36 cellular contexts compared by ENCODE assay signal in the genomic region with DNA sequence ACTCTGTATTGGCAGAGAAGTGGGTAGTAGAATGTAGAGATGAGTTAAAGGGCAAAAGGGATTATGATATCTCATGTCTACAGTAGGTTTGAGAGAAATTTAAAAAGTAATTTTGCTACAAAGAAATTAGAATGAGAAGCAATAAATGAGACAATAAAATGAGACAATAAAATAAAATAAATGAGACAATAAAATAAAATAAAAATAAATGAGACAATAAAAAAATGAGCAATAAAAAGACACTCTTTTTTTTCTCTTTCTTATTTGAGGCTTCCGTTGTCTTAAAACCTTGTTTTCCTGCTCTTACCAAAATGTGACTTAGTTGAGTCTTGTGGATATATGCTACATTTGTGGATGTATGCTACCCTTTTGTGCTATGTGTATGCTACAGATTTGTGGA.
"Had no signal": no experiment of that assay in that cellular context is flagged by ENCODE, and none has a peak within 500 bp of the region (broad histone marks: within the 10 kb centered on the region; RNA-seq: fewer than 3 reads in every experiment).

No MANE protein-coding gene starts in this region.

- H3K27me3 Mint-ChIP-seq: activated B cell treated with CpG ODN at 0.5 μM for 24 hours; activated CD4-positive, alpha-beta memory T cell treated with anti-CD3 and anti-CD28 coated beads for 36 hours; activated CD4-positive, alpha-beta T cell treated with anti-CD3 and anti-CD28 coated beads, Interleukin-2, amount 10 ng/mL, durations not matched to agents 24 days and 14 days; activated CD8-positive, alpha-beta T cell treated with anti-CD3 and anti-CD28 coated beads for 36 hours; activated naive CD8-positive, alpha-beta T cell treated with anti-CD3 and anti-CD28 coated beads for 36 hours; activated T-helper 17 cell treated with anti-CD3 and anti-CD28 coated beads, Interleukin-2, amount 50 U/mL, for 72 hours had no signal

- H3K27ac Mint-ChIP-seq: activated B cell treated with CpG ODN at 0.5 μM for 24 hours; activated CD4-positive, alpha-beta memory T cell treated with anti-CD3 and anti-CD28 coated beads for 36 hours; activated CD4-positive, alpha-beta T cell treated with anti-CD3 and anti-CD28 coated beads, Interleukin-2, amount 10 ng/mL, durations not matched to agents 24 days and 14 days; activated CD8-positive, alpha-beta T cell treated with anti-CD3 and anti-CD28 coated beads for 36 hours; activated naive CD4-positive, alpha-beta T cell treated with anti-CD3 and anti-CD28 coated beads for 36 hours; activated naive CD4-positive, alpha-beta T cell treated with anti-CD3 and anti-CD28 coated beads, Interleukin-2, amount 50 U/mL, for 72 hours; activated naive CD8-positive, alpha-beta T cell treated with anti-CD3 and anti-CD28 coated beads for 36 hours; activated T-cell treated with anti-CD3 and anti-CD28 coated beads, Interleukin-2, amount 50 U/mL, for 72 hours; activated T-helper 1 cell treated with anti-CD3 and anti-CD28 coated beads, Interleukin-12 subunit alpha, Interleukin-12 subunit beta, Interleukin-2, Interleukin-4 antibody, amounts not matched to agents 30 ng/mL and 10 ng/mL and 1 ng/mL, durations not matched to agents 14 hours and 24 hours and 36 hours; activated T-helper 17 cell treated with anti-CD3 and anti-CD28 coated beads, Interleukin-2, amount 50 U/mL, for 72 hours; T-helper 1 cell treated with Interleukin-12 subunit alpha and Interleukin-12 subunit beta and Interleukin-4 antibody, amounts not matched to agents 30 μg/mL and 1 μg/mL, for 36 hours; T-helper 2 cell treated with Interferon-gamma antibody and Interleukin-4, amounts not matched to agents 5 μg/mL and 100 μg/mL, for 36 hours had no signal

- H3K9me3 Mint-ChIP-seq: activated CD4-positive, alpha-beta T cell treated with anti-CD3 and anti-CD28 coated beads, Interleukin-2, amount 10 ng/mL, durations not matched to agents 24 days and 14 days; activated CD8-positive, alpha-beta T cell treated with anti-CD3 and anti-CD28 coated beads for 36 hours; activated T-cell treated with anti-CD3 and anti-CD28 coated beads, Interleukin-2, amount 50 U/mL, for 4 hours; activated T-cell treated with anti-CD3 and anti-CD28 coated beads, Interleukin-2, amount 50 U/mL, for 72 hours; activated T-helper 1 cell treated with anti-CD3 and anti-CD28 coated beads, Interleukin-12 subunit alpha, Interleukin-12 subunit beta, Interleukin-2, Interleukin-4 antibody, amounts not matched to agents 30 ng/mL and 10 ng/mL and 1 ng/mL, durations not matched to agents 14 hours and 24 hours and 36 hours; activated T-helper 17 cell treated with anti-CD3 and anti-CD28 coated beads, Interleukin-2, amount 50 U/mL, for 72 hours; T-helper 1 cell treated with Interleukin-12 subunit alpha and Interleukin-12 subunit beta and Interleukin-4 antibody, amounts not matched to agents 30 μg/mL and 1 μg/mL, for 36 hours; T-helper 2 cell treated with Interferon-gamma antibody and Interleukin-4, amounts not matched to agents 5 μg/mL and 100 μg/mL, for 36 hours had no signal

- H3K4me3 Mint-ChIP-seq: activated B cell treated with CpG ODN at 0.5 μM for 24 hours; activated CD4-positive, alpha-beta memory T cell treated with anti-CD3 and anti-CD28 coated beads for 36 hours; activated CD4-positive, alpha-beta T cell treated with anti-CD3 and anti-CD28 coated beads, Interleukin-2, amount 10 ng/mL, durations not matched to agents 24 days and 14 days; activated CD8-positive, alpha-beta T cell treated with anti-CD3 and anti-CD28 coated beads for 36 hours; activated naive CD4-positive, alpha-beta T cell treated with anti-CD3 and anti-CD28 coated beads for 36 hours; activated naive CD8-positive, alpha-beta T cell treated with anti-CD3 and anti-CD28 coated beads for 36 hours; activated T-cell treated with anti-CD3 and anti-CD28 coated beads, Interleukin-2, amount 50 U/mL, for 4 hours; activated T-cell treated with anti-CD3 and anti-CD28 coated beads, Interleukin-2, amount 50 U/mL, for 72 hours; activated T-helper 1 cell treated with anti-CD3 and anti-CD28 coated beads, Interleukin-12 subunit alpha, Interleukin-12 subunit beta, Interleukin-2, Interleukin-4 antibody, amounts not matched to agents 30 ng/mL and 10 ng/mL and 1 ng/mL, durations not matched to agents 14 hours and 24 hours and 36 hours; activated T-helper 17 cell treated with anti-CD3 and anti-CD28 coated beads, Interleukin-2, amount 50 U/mL, for 72 hours; T-helper 1 cell treated with Interleukin-12 subunit alpha and Interleukin-12 subunit beta and Interleukin-4 antibody, amounts not matched to agents 30 μg/mL and 1 μg/mL, for 36 hours; T-helper 2 cell treated with Interferon-gamma antibody and Interleukin-4, amounts not matched to agents 5 μg/mL and 100 μg/mL, for 36 hours had no signal

- FAIRE-seq: astrocyte had no signal

- H3K4me1 Mint-ChIP-seq: activated B cell treated with CpG ODN at 0.5 μM for 24 hours; activated CD4-positive, alpha-beta T cell treated with anti-CD3 and anti-CD28 coated beads, Interleukin-2, amount 10 ng/mL, durations not matched to agents 24 days and 14 days; activated naive CD8-positive, alpha-beta T cell treated with anti-CD3 and anti-CD28 coated beads for 36 hours; activated T-helper 17 cell treated with anti-CD3 and anti-CD28 coated beads, Interleukin-2, amount 50 U/mL, for 72 hours had no signal

- H3K4me1 ChIP-seq: adrenal gland, body of pancreas, breast epithelium had no signal

- H3K9me3 ChIP-seq: adrenal gland, body of pancreas, breast epithelium had no signal

- H3K36me3 ChIP-seq: adrenal gland, brain microvascular endothelial cell, breast epithelium, WERI-Rb-1 had no signal

- H3K27ac ChIP-seq: adrenal gland, body of pancreas, brain microvascular endothelial cell, breast epithelium, WERI-Rb-1 had no signal

- H3K4me3 ChIP-seq: adrenal gland, body of pancreas, breast epithelium had no signal

- ATAC-seq: activated CD8-positive, alpha-beta T cell treated with anti-CD3 and anti-CD28 coated beads for 36 hours; activated naive CD4-positive, alpha-beta T cell treated with anti-CD3 and anti-CD28 coated beads, Interleukin-2, amount 50 U/mL, for 72 hours; activated T-cell treated with anti-CD3 and anti-CD28 coated beads, Interleukin-2, amount 50 U/mL, for 4 hours; activated T-cell treated with anti-CD3 and anti-CD28 coated beads, Interleukin-2, amount 50 U/mL, for 72 hours; activated T-helper 17 cell treated with anti-CD3 and anti-CD28 coated beads, Interleukin-2, amount 50 U/mL, for 72 hours; body of pancreas had no signal

- H3K36me3 Mint-ChIP-seq: activated CD4-positive, alpha-beta memory T cell treated with anti-CD3 and anti-CD28 coated beads for 36 hours; activated naive CD4-positive, alpha-beta T cell treated with anti-CD3 and anti-CD28 coated beads, Interleukin-2, amount 50 U/mL, for 72 hours; activated naive CD8-positive, alpha-beta T cell treated with anti-CD3 and anti-CD28 coated beads for 36 hours had no signal

- H3K27me3 ChIP-seq: adrenal gland, body of pancreas, brain microvascular endothelial cell, breast epithelium had no signal

- DNase-seq: activated B cell treated with CpG ODN at 0.5 μM for 24 hours; activated CD4-positive, alpha-beta memory T cell treated with anti-CD3 and anti-CD28 coated beads for 36 hours; activated CD4-positive, alpha-beta T cell treated with anti-CD3 and anti-CD28 coated beads for 4 hours; activated CD4-positive, alpha-beta T cell treated with anti-CD3 and anti-CD28 coated beads, Interleukin-2, amount 10 ng/mL, durations not matched to agents 24 days and 14 days; activated CD4-positive, alpha-beta T cell treated with anti-CD3 and anti-CD28 coated beads, Interleukin-2, amount 50 U/mL, for 1 hour; activated CD4-positive, alpha-beta T cell treated with anti-CD3 and anti-CD28 coated beads, Interleukin-2, amount 50 U/mL, for 4 hours; activated CD4-positive, CD25-positive, alpha-beta regulatory T cell treated with anti-CD3 and anti-CD28 coated beads, Interleukin-2, amount 50 U/mL, for 72 hours; activated CD8-positive, alpha-beta memory T cell treated with anti-CD3 and anti-CD28 coated beads, Interleukin-2, amount 50 U/mL, for 4 hours; activated CD8-positive, alpha-beta T cell treated with anti-CD3 and anti-CD28 coated beads for 36 hours; activated effector memory CD4-positive, alpha-beta T cell treated with anti-CD3 and anti-CD28 coated beads, Interleukin-2, amount 50 U/mL, for 16 hours; activated gamma-delta T cell treated with Interleukin-2 at 50 U/mL for 16 hours; activated naive CD4-positive, alpha-beta T cell; activated naive CD4-positive, alpha-beta T cell treated with anti-CD3 and anti-CD28 coated beads for 36 hours; activated naive CD4-positive, alpha-beta T cell treated with anti-CD3 and anti-CD28 coated beads, Interleukin-2, amount 50 U/mL, for 16 hours; activated naive CD8-positive, alpha-beta T cell treated with anti-CD3 and anti-CD28 coated beads for 36 hours; activated T-cell treated with anti-CD3 and anti-CD28 coated beads for 4 hours; activated T-cell treated with anti-CD3 and anti-CD28 coated beads, Interleukin-2, amount 50 U/mL, for 1 hour; activated T-cell treated with anti-CD3 and anti-CD28 coated beads, Interleukin-2, amount 50 U/mL, for 4 hours; activated T-cell treated with anti-CD3 and anti-CD28 coated beads, Interleukin-2, amount 50 U/mL, for 72 hours; adrenal gland; amniotic stem cell; aorta; body of pancreas; brain microvascular endothelial cell; central memory CD4-positive, alpha-beta T cell; T-helper 1 cell; T-helper 2 cell; T-helper 9 cell; WERI-Rb-1 had no signal
